ENCODE assay signal across 38 cellular contexts in the genomic region with DNA sequence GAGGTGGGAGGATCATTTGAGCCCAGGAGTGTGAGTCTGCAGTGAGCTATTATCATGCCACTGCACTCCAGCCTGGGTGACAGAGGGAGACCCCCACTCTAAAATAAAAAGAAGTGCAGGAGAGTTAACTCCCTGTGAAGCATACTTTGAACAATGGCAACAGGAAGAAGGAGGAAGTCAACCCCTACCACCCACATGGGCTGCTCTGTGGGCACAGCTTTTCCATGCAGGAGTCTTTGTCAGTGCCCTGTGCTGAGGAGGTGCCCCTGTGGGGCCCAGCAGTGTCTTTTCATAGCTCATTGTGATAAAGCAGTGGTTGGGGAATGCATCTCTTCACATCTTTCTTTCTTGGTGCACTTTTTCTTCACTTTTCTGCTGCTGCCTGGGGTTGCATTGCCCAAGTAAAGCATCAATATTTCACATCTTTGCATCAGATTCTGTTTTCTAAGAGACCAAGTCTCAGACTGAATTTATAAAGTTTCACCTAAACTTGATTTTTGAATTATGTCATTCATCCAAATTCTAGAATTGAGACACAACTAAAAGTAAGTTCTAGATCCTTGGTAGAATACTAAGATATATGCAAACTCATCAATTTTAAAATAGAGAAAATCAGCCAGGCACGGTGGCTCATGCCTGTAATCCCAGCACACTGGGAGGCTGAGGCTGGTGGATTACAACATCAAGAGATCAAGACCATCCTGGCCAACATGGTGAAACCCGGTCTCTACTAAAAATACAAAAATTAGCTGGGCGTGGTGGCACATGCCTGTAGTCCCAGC.
"Had no signal": no experiment of that assay in that cellular context is flagged by ENCODE, and none has a peak within 500 bp of the region (broad histone marks: within the 10 kb centered on the region; RNA-seq: fewer than 3 reads in every experiment).

No MANE protein-coding gene starts in this region.

- H3K4me3 ChIP-seq: adrenal gland, ascending aorta, cardiac muscle cell had no signal

- H3K4me3 Mint-ChIP-seq: activated CD4-positive, alpha-beta memory T cell treated with anti-CD3 and anti-CD28 coated beads for 36 hours; activated CD4-positive, alpha-beta T cell treated with anti-CD3 and anti-CD28 coated beads for 36 hours; activated CD4-positive, alpha-beta T cell treated with anti-CD3 and anti-CD28 coated beads, Interleukin-2, amount 10 ng/mL, durations not matched to agents 7 days and 5 days; activated CD8-positive, alpha-beta T cell treated with anti-CD3 and anti-CD28 coated beads for 36 hours; activated naive CD4-positive, alpha-beta T cell treated with anti-CD3 and anti-CD28 coated beads for 36 hours; activated naive CD8-positive, alpha-beta T cell treated with anti-CD3 and anti-CD28 coated beads for 36 hours; activated T-cell treated with anti-CD3 and anti-CD28 coated beads, Interleukin-2, amount 50 U/mL, for 4 hours; activated T-cell treated with anti-CD3 and anti-CD28 coated beads, Interleukin-2, amount 50 U/mL, for 72 hours; activated T-helper 1 cell treated with anti-CD3 and anti-CD28 coated beads, Interleukin-12 subunit alpha, Interleukin-12 subunit beta, Interleukin-2, Interleukin-4 antibody, amounts not matched to agents 30 ng/mL and 10 ng/mL and 1 ng/mL, durations not matched to agents 14 hours and 24 hours and 36 hours; activated T-helper 17 cell treated with anti-CD3 and anti-CD28 coated beads, Interleukin-2, amount 50 U/mL, for 72 hours; brain; central memory CD8-positive, alpha-beta T cell; T-helper 1 cell treated with Interleukin-12 subunit alpha and Interleukin-12 subunit beta and Interleukin-4 antibody, amounts not matched to agents 30 μg/mL and 1 μg/mL, for 36 hours; T-helper 2 cell treated with Interferon-gamma antibody and Interleukin-4, amounts not matched to agents 5 μg/mL and 100 μg/mL, for 36 hours had no signal

- H3K4me1 Mint-ChIP-seq: activated CD4-positive, alpha-beta T cell treated with anti-CD3 and anti-CD28 coated beads for 36 hours; activated CD4-positive, alpha-beta T cell treated with anti-CD3 and anti-CD28 coated beads, Interleukin-2, amount 10 ng/mL, durations not matched to agents 7 days and 5 days; activated naive CD8-positive, alpha-beta T cell treated with anti-CD3 and anti-CD28 coated beads for 36 hours; activated T-helper 17 cell treated with anti-CD3 and anti-CD28 coated beads, Interleukin-2, amount 50 U/mL, for 72 hours; brain; central memory CD8-positive, alpha-beta T cell had no signal

- H3K27ac ChIP-seq: adrenal gland, ascending aorta, cardiac muscle cell, VCaP had no signal

- H3K36me3 Mint-ChIP-seq: activated CD4-positive, alpha-beta memory T cell treated with anti-CD3 and anti-CD28 coated beads for 36 hours; activated naive CD4-positive, alpha-beta T cell treated with anti-CD3 and anti-CD28 coated beads, Interleukin-2, amount 50 U/mL, for 72 hours; activated naive CD8-positive, alpha-beta T cell treated with anti-CD3 and anti-CD28 coated beads for 36 hours; brain had no signal

- H3K27ac Mint-ChIP-seq: activated CD4-positive, alpha-beta memory T cell treated with anti-CD3 and anti-CD28 coated beads for 36 hours; activated CD4-positive, alpha-beta T cell treated with anti-CD3 and anti-CD28 coated beads for 36 hours; activated CD4-positive, alpha-beta T cell treated with anti-CD3 and anti-CD28 coated beads, Interleukin-2, amount 10 ng/mL, durations not matched to agents 7 days and 5 days; activated CD8-positive, alpha-beta T cell treated with anti-CD3 and anti-CD28 coated beads for 36 hours; activated naive CD4-positive, alpha-beta T cell treated with anti-CD3 and anti-CD28 coated beads for 36 hours; activated naive CD4-positive, alpha-beta T cell treated with anti-CD3 and anti-CD28 coated beads, Interleukin-2, amount 50 U/mL, for 72 hours; activated naive CD8-positive, alpha-beta T cell treated with anti-CD3 and anti-CD28 coated beads for 36 hours; activated T-cell treated with anti-CD3 and anti-CD28 coated beads, Interleukin-2, amount 50 U/mL, for 72 hours; activated T-helper 1 cell treated with anti-CD3 and anti-CD28 coated beads, Interleukin-12 subunit alpha, Interleukin-12 subunit beta, Interleukin-2, Interleukin-4 antibody, amounts not matched to agents 30 ng/mL and 10 ng/mL and 1 ng/mL, durations not matched to agents 14 hours and 24 hours and 36 hours; activated T-helper 17 cell treated with anti-CD3 and anti-CD28 coated beads, Interleukin-2, amount 50 U/mL, for 72 hours; brain; T-helper 1 cell treated with Interleukin-12 subunit alpha and Interleukin-12 subunit beta and Interleukin-4 antibody, amounts not matched to agents 30 μg/mL and 1 μg/mL, for 36 hours; T-helper 2 cell treated with Interferon-gamma antibody and Interleukin-4, amounts not matched to agents 5 μg/mL and 100 μg/mL, for 36 hours had no signal

- H3K4me1 ChIP-seq: adrenal gland, ascending aorta had no signal

- FAIRE-seq: bronchial epithelial cell, TTC549 had no signal

- H3K27me3 ChIP-seq: adrenal gland, ascending aorta, cardiac muscle cell had no signal

- H3K36me3 ChIP-seq: adrenal gland, ascending aorta, cardiac muscle cell had no signal

- H3K9me3 ChIP-seq: adrenal gland, ascending aorta had no signal

- DNase-seq: activated CD4-positive, alpha-beta memory T cell treated with anti-CD3 and anti-CD28 coated beads for 36 hours; activated CD4-positive, alpha-beta T cell treated with anti-CD3 and anti-CD28 coated beads for 1 hour; activated CD4-positive, alpha-beta T cell treated with anti-CD3 and anti-CD28 coated beads for 36 hours; activated CD4-positive, alpha-beta T cell treated with anti-CD3 and anti-CD28 coated beads for 48 hours; activated CD4-positive, alpha-beta T cell treated with anti-CD3 and anti-CD28 coated beads, Interleukin-2, amount 10 ng/mL, durations not matched to agents 7 days and 5 days; activated CD4-positive, CD25-positive, alpha-beta regulatory T cell; activated CD8-positive, alpha-beta memory T cell treated with anti-CD3 and anti-CD28 coated beads, Interleukin-2, amount 50 U/mL, for 4 hours; activated CD8-positive, alpha-beta T cell treated with anti-CD3 and anti-CD28 coated beads for 36 hours; activated effector memory CD4-positive, alpha-beta T cell treated with anti-CD3 and anti-CD28 coated beads, Interleukin-2, amount 50 U/mL, for 16 hours; activated gamma-delta T cell treated with Interleukin-2 at 50 U/mL for 16 hours; activated naive CD4-positive, alpha-beta T cell; activated naive CD4-positive, alpha-beta T cell treated with anti-CD3 and anti-CD28 coated beads for 36 hours; activated naive CD4-positive, alpha-beta T cell treated with anti-CD3 and anti-CD28 coated beads, Interleukin-2, amount 50 U/mL, for 16 hours; activated naive CD8-positive, alpha-beta T cell treated with anti-CD3 and anti-CD28 coated beads for 36 hours; activated T-cell treated with anti-CD3 and anti-CD28 coated beads for 4 hours; activated T-cell treated with anti-CD3 and anti-CD28 coated beads, Interleukin-2, amount 50 U/mL, for 1 hour; activated T-cell treated with anti-CD3 and anti-CD28 coated beads, Interleukin-2, amount 50 U/mL, for 4 hours; activated T-cell treated with anti-CD3 and anti-CD28 coated beads, Interleukin-2, amount 50 U/mL, for 72 hours; adrenal gland; amniotic stem cell; caudate nucleus; cerebellar nuclear complex; T-helper 1 cell; T-helper 2 cell; T-helper 9 cell had no signal

- H3K9me3 Mint-ChIP-seq: activated CD4-positive, alpha-beta T cell treated with anti-CD3 and anti-CD28 coated beads, Interleukin-2, amount 10 ng/mL, durations not matched to agents 7 days and 5 days had no signal

- ATAC-seq: activated CD4-positive, alpha-beta T cell treated with anti-CD3 and anti-CD28 coated beads for 36 hours; activated CD4-positive, CD25-positive, alpha-beta regulatory T cell treated with anti-CD3 and anti-CD28 coated beads, Interleukin-2, amount 50 U/mL, for 24 hours; activated CD8-positive, alpha-beta T cell treated with anti-CD3 and anti-CD28 coated beads for 36 hours; activated naive CD4-positive, alpha-beta T cell treated with anti-CD3 and anti-CD28 coated beads, Interleukin-2, amount 50 U/mL, for 72 hours; activated T-cell treated with anti-CD3 and anti-CD28 coated beads, Interleukin-2, amount 50 U/mL, for 4 hours; activated T-cell treated with anti-CD3 and anti-CD28 coated beads, Interleukin-2, amount 50 U/mL, for 72 hours; activated T-helper 17 cell treated with anti-CD3 and anti-CD28 coated beads, Interleukin-2, amount 50 U/mL, for 72 hours had no signal

- H3K27me3 Mint-ChIP-seq: activated CD4-positive, alpha-beta memory T cell treated with anti-CD3 and anti-CD28 coated beads for 36 hours; activated CD4-positive, alpha-beta T cell treated with anti-CD3 and anti-CD28 coated beads for 36 hours; activated CD4-positive, alpha-beta T cell treated with anti-CD3 and anti-CD28 coated beads, Interleukin-2, amount 10 ng/mL, durations not matched to agents 7 days and 5 days; activated CD8-positive, alpha-beta T cell treated with anti-CD3 and anti-CD28 coated beads for 36 hours; activated naive CD8-positive, alpha-beta T cell treated with anti-CD3 and anti-CD28 coated beads for 36 hours; activated T-helper 17 cell treated with anti-CD3 and anti-CD28 coated beads, Interleukin-2, amount 50 U/mL, for 72 hours; brain; central memory CD8-positive, alpha-beta T cell had no signal
